19 cellular contexts compared by ENCODE assay signal in the genomic region with DNA sequence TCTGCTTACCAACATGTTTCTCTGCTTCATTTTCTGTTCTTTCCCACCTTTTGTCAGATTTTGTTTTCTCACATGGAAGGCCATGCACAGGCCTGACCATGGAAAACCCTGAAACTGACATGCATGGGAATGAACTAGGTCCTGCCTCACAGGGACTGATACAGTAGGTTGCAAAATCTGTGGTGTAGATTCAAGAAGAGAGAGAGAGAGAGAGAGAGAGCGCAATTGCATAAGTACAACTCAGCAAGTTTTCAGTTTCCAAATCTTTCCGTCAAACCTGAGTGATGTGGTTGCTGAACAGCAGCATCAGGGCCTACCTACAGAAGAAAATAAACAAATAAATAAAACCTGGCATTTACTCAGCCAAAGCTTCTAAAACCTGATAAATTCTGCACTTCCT.
DNase-seq lines count a peak whose midpoint lies in the region; ATAC-seq, FAIRE-seq and TF ChIP-seq lines count a peak whose summit lies in the region.
"Had no signal": no experiment of that assay in that cellular context is flagged by ENCODE, and none has a peak within 500 bp of the region (broad histone marks: within the 10 kb centered on the region; RNA-seq: fewer than 3 reads in every experiment).

No MANE protein-coding gene starts in this region.

- H3F3A ChIP-seq in GM23248 (ENCODE audit: insufficient read depth) (no peaks in the 10 kb centered on the region), MM.1S (ENCODE audit: insufficient read depth, low read length) (peaks cover 3% of the 10 kb centered on the region; the same call in 1 of the 2 replicates)

- H3K36me3 ChIP-seq in GM23248 (ENCODE audit: low read depth): no peaks in the 10 kb centered on the region
- H3K36me3 ChIP-seq in MM.1S (replicated peaks; ENCODE audit: insufficient read depth, low read length): no peaks in the 10 kb centered on the region
- no peaks in the 10 kb centered on the region for H3K36me3 ChIP-seq in bronchial epithelial cell (ENCODE audit: control insufficient read depth, insufficient read depth, low read length)
- no peaks in the 10 kb centered on the region for H3K36me3 ChIP-seq in naive thymus-derived CD4-positive, alpha-beta T cell (ENCODE audit: control insufficient read depth in 2 of 3, insufficient read depth in 3 of 3, low read length in 3 of 3)
- H3K36me3 ChIP-seq in stomach: no peaks in the 10 kb centered on the region
- H3K36me3 ChIP-seq: heart right ventricle, thyroid gland had no signal

- WGBS in GM23248 (ENCODE audit: low coverage in 1 of 2, low lambda C conversion rate in 2 of 2, missing lambda C conversion rate in 2 of 2), 2 experiments: 98 to 100% methylated on average over 2 of the region's 2 CpGs
- WGBS in stomach, 5 donors: 75 to 93% (median 87%) methylated on average over 2 of the region's 2 CpGs

- POLR2A ChIA-PET in naive thymus-derived CD4-positive, alpha-beta T cell (lab: Charles Lee): no interaction called here

- H3K4me1 ChIP-seq in GM23248 (ENCODE audit: insufficient read depth) (no peaks in the 10 kb centered on the region), MM.1S (ENCODE audit: low read length) (peaks cover 12% of the 10 kb centered on the region; the same call in 1 of the 2 replicates), stomach (peaks cover 0 to 14% (median 0%) of the 10 kb centered on the region in 4 donors)
- H3K4me1 ChIP-seq in naive thymus-derived CD4-positive, alpha-beta T cell (ENCODE audit: control insufficient read depth in 2 of 2, insufficient read depth in 2 of 2, low read length in 2 of 2): peaks cover 3 to 6% of the 10 kb centered on the region in 2 donors
- H3K4me1 ChIP-seq: thyroid gland had no signal

- peaks cover 0 to 2% (median 0%) of the 10 kb centered on the region in 11 donors for H3K9me3 Mint-ChIP-seq in naive thymus-derived CD4-positive, alpha-beta T cell

- in situ Hi-C loops in GM23248 (cut with MboI): no loop called here

- H3K4me3 ChIP-seq in GM23248 (no peak overlapping the region), MM.1S (ENCODE audit: low read length) (no peak overlapping the region), bronchial epithelial cell (ENCODE audit: low read depth, low read length) (no peak overlapping the region), stomach (no peak overlapping the region)
- H3K4me3 ChIP-seq in naive thymus-derived CD4-positive, alpha-beta T cell (ENCODE audit: low read length): no peak overlapping the region
- H3K4me3 ChIP-seq: heart right ventricle, thyroid gland had no signal

- H3K9me3 ChIP-seq in GM23248 (ENCODE audit: low read depth): no peaks in the 10 kb centered on the region
- no peaks in the 10 kb centered on the region for H3K9me3 ChIP-seq in MM.1S (replicated peaks; ENCODE audit: insufficient read depth, low read length)
- H3K9me3 ChIP-seq in naive thymus-derived CD4-positive, alpha-beta T cell (ENCODE audit: control insufficient read depth in 2 of 3, low read length in 3 of 3): no peaks in the 10 kb centered on the region
- H3K9me3 ChIP-seq in stomach: no peaks in the 10 kb centered on the region
- H3K9me3 ChIP-seq: heart right ventricle, thyroid gland had no signal

- H3K27me3 ChIP-seq in GM23248 (replicated peaks; ENCODE audit: insufficient read depth) (no peaks in the 10 kb centered on the region), MM.1S (replicated peaks; ENCODE audit: insufficient read depth, low read length) (no peaks in the 10 kb centered on the region), bronchial epithelial cell (ENCODE audit: control insufficient read depth, insufficient read depth, low read length) (no peaks in the 10 kb centered on the region), stomach (no peaks in the 10 kb centered on the region)
- H3K27me3 ChIP-seq in naive thymus-derived CD4-positive, alpha-beta T cell (ENCODE audit: control insufficient read depth in 2 of 2, insufficient read depth in 2 of 2, low read length in 2 of 2): no peaks in the 10 kb centered on the region
- H3K27me3 ChIP-seq: heart right ventricle, thyroid gland had no signal

- peak overlapping the region in 2 of 9 donors; percentile 25 to 45 for H3K27ac Mint-ChIP-seq in naive thymus-derived CD4-positive, alpha-beta T cell
- H3K27ac Mint-ChIP-seq: activated naive CD8-positive, alpha-beta T cell treated with anti-CD3 and anti-CD28 coated beads, Interleukin-2, amount 10 ng/mL, durations not matched to agents 7 days and 5 days had no signal

- no peak for TF ChIP-seq CTCF in MM.1S (IDR thresholded peaks at IDR 0.05; ENCODE audit: low read length)
- no peak for TF ChIP-seq CTCF in bronchial epithelial cell (IDR thresholded peaks at IDR 0.05; ENCODE audit: insufficient read depth, low read length, severe bottlenecking)
- no peak for TF ChIP-seq CTCF in stomach (IDR thresholded peaks at IDR 0.05)

- H3K9ac ChIP-seq in GM23248 (no peak overlapping the region), MM.1S (ENCODE audit: low read length) (no peak overlapping the region)

- ATAC-seq in naive thymus-derived CD4-positive, alpha-beta T cell: peak; percentile 44
- ATAC-seq in HG03025 (IDR thresholded peaks at IDR 0.05; ENCODE audit: low FRiP score, unreplicated experiment): no peak
- ATAC-seq in HG03378 (IDR thresholded peaks at IDR 0.05; ENCODE audit: unreplicated experiment): no peak

- no peak overlapping the region for H3K4me2 ChIP-seq in GM23248 (ENCODE audit: unreplicated experiment)
- H3K4me2 ChIP-seq in MM.1S (ENCODE audit: low read depth, low read length): peak overlapping the region; percentile 32; the same call in 1 of the 2 replicates

- no peaks in the 10 kb centered on the region for H4K20me1 ChIP-seq in GM23248 (ENCODE audit: insufficient read depth)
- no peaks in the 10 kb centered on the region for H4K20me1 ChIP-seq in MM.1S (ENCODE audit: insufficient read depth, low read length)

- peaks cover 0 to 9% (median 4%) of the 10 kb centered on the region in 5 donors for H3K27me3 Mint-ChIP-seq in naive thymus-derived CD4-positive, alpha-beta T cell
- H3K27me3 Mint-ChIP-seq: activated naive CD8-positive, alpha-beta T cell treated with anti-CD3 and anti-CD28 coated beads, Interleukin-2, amount 10 ng/mL, durations not matched to agents 7 days and 5 days had no signal

- H3K9me2 ChIP-seq in GM23248 (ENCODE audit: insufficient read depth) (no peaks in the 10 kb centered on the region), MM.1S (replicated peaks; ENCODE audit: insufficient read depth, low read length) (no peaks in the 10 kb centered on the region)

- DNase-seq in GM23248 (no peak), MM.1S (peak; percentile 63), bronchial epithelial cell (ENCODE audit: low read depth) (no peak), stomach (no peak)
- DNase-seq in naive thymus-derived CD4-positive, alpha-beta T cell: no peak
- DNase-seq: activated CD4-positive, CD25-positive, alpha-beta regulatory T cell treated with anti-CD3 and anti-CD28 coated beads, Interleukin-2, amount 50 U/mL, for 72 hours; activated naive CD8-positive, alpha-beta T cell treated with anti-CD3 and anti-CD28 coated beads, Interleukin-2, amount 10 ng/mL, durations not matched to agents 7 days and 5 days; cerebellar nuclear complex; DND-41; heart right ventricle; NCI-H1048; OCI-M1; stimulated activated CD4-positive, alpha-beta T cell treated with anti-CD3 and anti-CD28 coated beads, Interleukin-2, amount 100 ng/mL, for 24 hours; SW 1271; thyroid gland had no signal

- no peaks in the 10 kb centered on the region for H3K79me2 ChIP-seq in GM23248 (ENCODE audit: insufficient read depth)
- H3K79me2 ChIP-seq in MM.1S (ENCODE audit: low read length): no peaks in the 10 kb centered on the region

- TF ChIP-seq EP300 in stomach (IDR thresholded peaks at IDR 0.05): no peak

- intact Hi-C loops in naive thymus-derived CD4-positive, alpha-beta T cell (cut with micrococcal nuclease): no loop called here
- intact Hi-C loops in stomach (cut with DNase I; ENCODE audit: low total_unique reads): no loop called here

- H3K36me3 Mint-ChIP-seq in naive thymus-derived CD4-positive, alpha-beta T cell: peaks cover 0 to 5% (median 0%) of the 10 kb centered on the region in 5 donors

- H2AFZ ChIP-seq in GM23248: peak overlapping the region; percentile 16; the same call in 1 of the 2 replicates
- H2AFZ ChIP-seq in MM.1S (ENCODE audit: low read length): 0 out of 2 replicates have a peak overlapping the region, but pooled peaks have one; percentile 24

- H3K4me1 Mint-ChIP-seq in naive thymus-derived CD4-positive, alpha-beta T cell: peaks cover 6 to 24% (median 12%) of the 10 kb centered on the region in 7 donors

- TF ChIP-seq POLR2A in stomach (IDR thresholded peaks at IDR 0.05): no peak

- FAIRE-seq in bronchial epithelial cell (lab: Jason Lieb, UNC): peak; percentile 77
- FAIRE-seq: endometrium had no signal

- no peak overlapping the region for H3K4me3 Mint-ChIP-seq in naive thymus-derived CD4-positive, alpha-beta T cell
- H3K4me3 Mint-ChIP-seq: activated naive CD8-positive, alpha-beta T cell treated with anti-CD3 and anti-CD28 coated beads, Interleukin-2, amount 10 ng/mL, durations not matched to agents 7 days and 5 days had no signal

- CTCF ChIA-PET in naive thymus-derived CD4-positive, alpha-beta T cell (lab: Charles Lee): interaction anchor here (0.6 kb wide), 1 partner anchor 14 kb away, joined by 3 read pairs; no protein-coding TSS in a partner anchor

- H3K27ac ChIP-seq in GM23248 (no peak overlapping the region), MM.1S (ENCODE audit: low read length) (peak overlapping the region; percentile 28; the same call in 1 of the 2 replicates), stomach (no peak overlapping the region)
- H3K27ac ChIP-seq in naive thymus-derived CD4-positive, alpha-beta T cell (ENCODE audit: low read depth, low read length): no peak overlapping the region
- H3K27ac ChIP-seq: C4-2B, heart right ventricle, thyroid gland had no signal
